Comparison of ENCODE assay signal across 1 cellular context in the genomic region with DNA sequence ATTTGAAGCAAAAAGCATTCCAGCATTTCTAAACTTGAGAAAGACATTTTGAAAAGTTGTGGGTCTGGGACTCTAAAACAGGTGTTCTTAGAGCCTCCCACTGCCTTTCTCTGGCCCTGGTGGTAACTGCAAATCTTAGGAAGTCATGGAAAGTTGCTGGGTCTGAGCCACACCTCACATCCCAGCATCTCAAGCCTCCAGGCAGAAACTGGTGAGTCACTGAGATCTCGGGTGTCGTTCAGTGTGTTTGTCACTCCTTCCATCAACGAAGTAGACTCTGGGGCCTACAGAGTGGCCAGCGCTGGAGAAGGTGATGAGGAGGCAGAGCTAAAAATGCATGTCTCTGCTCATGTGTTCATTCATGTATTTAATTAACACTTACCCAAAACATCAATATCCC.
TF ChIP-seq lines count a peak whose summit lies in the region.

No MANE protein-coding gene starts in this region.

TF ChIP-seq in K562, 482 proteins besides CTCF, POLR2A, EP300 and RAD21 (continued from another document):
- TF ChIP-seq, protein P1, sequence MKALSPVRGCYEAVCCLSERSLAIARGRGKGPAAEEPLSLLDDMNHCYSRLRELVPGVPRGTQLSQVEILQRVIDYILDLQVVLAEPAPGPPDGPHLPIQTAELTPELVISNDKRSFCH (CRISPR knock-in tag; IDR thresholded peaks at IDR 0.05): no peak
- TF ChIP-seq, protein P1 (tag; IDR thresholded peaks at IDR 0.05): no peak
- TF ChIP-seq POLR2G (IDR thresholded peaks at IDR 0.05; ENCODE audit: low read depth, low read length): no peak
- TF ChIP-seq ETV6 (IDR thresholded peaks at IDR 0.05; ENCODE audit: borderline replicate concordance in 1 of 2, low read depth in 2 of 2, low read length in 1 of 2): no peak
- no peak for TF ChIP-seq ETV6 (CRISPR knock-in tag; IDR thresholded peaks at IDR 0.05; ENCODE audit: borderline replicate concordance)
TF ChIP-seq in K562: peak in this region for 0.
